Comparison of ENCODE assay signal across 9 cellular contexts in genomic region chr2:182649316-182649715, GRCh38.
A peak's percentile ranks its signal among the peaks of the same experiment; 100 is the strongest.
DNase-seq lines count a peak whose midpoint lies in the region; ATAC-seq and TF ChIP-seq lines count a peak whose summit lies in the region.
"Had no signal": no experiment of that assay in that cellular context is flagged by ENCODE, and none has a peak within 500 bp of the region (broad histone marks: within the 10 kb centered on the region; RNA-seq: fewer than 3 reads in every experiment).

No MANE protein-coding gene starts in this region.

- H3K4me1 Mint-ChIP-seq in MCF 10A (ENCODE audit: insufficient read depth, unreplicated experiment): peaks cover 5% of the 10 kb centered on the region
- H3K4me1 Mint-ChIP-seq in type B pancreatic cell (ENCODE audit: unreplicated experiment): peaks cover 4% of the 10 kb centered on the region
- H3K4me1 Mint-ChIP-seq in stimulated activated effector memory CD8-positive, alpha-beta T cell treated with anti-CD3 and anti-CD28 coated beads, Interleukin-12 subunit alpha, Interleukin-12 subunit beta, amount 100 ng/mL, for 72 hours: no peaks in the 10 kb centered on the region

- H3K79me2 ChIP-seq in KMS-11 (ENCODE audit: insufficient read depth, low read depth): no peaks in the 10 kb centered on the region

- CTCF ChIA-PET in MCF 10A (lab: Yijun Ruan, JAX): interaction anchor here (0.6 to 4.3 kb wide), 56 partner anchors 8 to 1981 kb away, joined by 3 to 138 read pairs (median 4); no protein-coding TSS in a partner anchor

- no peaks in the 10 kb centered on the region for H3K4me1 ChIP-seq in breast epithelium
- H3K4me1 ChIP-seq in KMS-11 (ENCODE audit: low read depth, poor library complexity, severe bottlenecking): no peaks in the 10 kb centered on the region

- DNase-seq in MCF 10A (ENCODE audit: unreplicated experiment): peak; percentile 43
- DNase-seq in breast epithelium (ENCODE audit: low spot score in 2 of 2): no peak
- peak; percentile 48 for DNase-seq in RPMI8226
- no peak for DNase-seq in Right ventricle myocardium superior
- DNase-seq in type B pancreatic cell (ENCODE audit: extremely low spot score, unreplicated experiment): no peak
- DNase-seq in stimulated activated effector memory CD8-positive, alpha-beta T cell treated with anti-CD3 and anti-CD28 coated beads, Interleukin-12 subunit alpha, Interleukin-12 subunit beta, amount 100 ng/mL, for 72 hours (ENCODE audit: low spot score in 2 of 2): no peak
- no peak for DNase-seq in activated CD8-positive, alpha-beta memory T cell treated with anti-CD3 and anti-CD28 coated beads, Interleukin-2, amount 50 U/mL, for 4 hours

- POLR2A ChIA-PET in MCF 10A (lab: Yijun Ruan, JAX): interaction anchor here (0.6 to 1.3 kb wide), 2 partner anchors 463 to 573 kb away, joined by 4 read pairs; no protein-coding TSS in a partner anchor

- H3K27me3 ChIP-seq in breast epithelium: no peaks in the 10 kb centered on the region
- H3K27me3 ChIP-seq in KMS-11 (ENCODE audit: insufficient read depth, low read depth): no peaks in the 10 kb centered on the region

- H3K9me3 Mint-ChIP-seq in MCF 10A (ENCODE audit: unreplicated experiment): no peaks in the 10 kb centered on the region
- no peaks in the 10 kb centered on the region for H3K9me3 Mint-ChIP-seq in type B pancreatic cell
- no peaks in the 10 kb centered on the region for H3K9me3 Mint-ChIP-seq in stimulated activated effector memory CD8-positive, alpha-beta T cell treated with anti-CD3 and anti-CD28 coated beads, Interleukin-12 subunit alpha, Interleukin-12 subunit beta, amount 100 ng/mL, for 72 hours

- ATAC-seq in Right ventricle myocardium superior (ENCODE audit: poor library complexity): peak; percentile 84
- ATAC-seq in stimulated activated effector memory CD8-positive, alpha-beta T cell treated with anti-CD3 and anti-CD28 coated beads, Interleukin-12 subunit alpha, Interleukin-12 subunit beta, amount 100 ng/mL, for 72 hours: no peak

- H3K27ac ChIP-seq in breast epithelium (no peak overlapping the region), KMS-11 (no peak overlapping the region)

- H4K20me1 ChIP-seq in KMS-11 (ENCODE audit: insufficient read depth): no peaks in the 10 kb centered on the region

- no TSS peak for BruUV-seq in MCF 10A (replicated peaks; lab: Mats Ljungman, UMichigan)

- TF ChIP-seq CTCF in MCF 10A (IDR thresholded peaks at IDR 0.05; ENCODE audit: unreplicated experiment): peak; percentile 57
- TF ChIP-seq CTCF in breast epithelium (IDR thresholded peaks at IDR 0.05): no peak
- peak; percentile 59 for TF ChIP-seq CTCF in KMS-11 (conservative IDR thresholded peaks at IDR 0.05; ENCODE audit: low read depth, low read length)
- TF ChIP-seq CTCF in type B pancreatic cell (conservative IDR thresholded peaks at IDR 0.05): peak; percentile 73

- H3K36me3 Mint-ChIP-seq in MCF 10A (ENCODE audit: insufficient read depth, unreplicated experiment) (no peaks in the 10 kb centered on the region), type B pancreatic cell (no peaks in the 10 kb centered on the region)
- H3K36me3 Mint-ChIP-seq in stimulated activated effector memory CD8-positive, alpha-beta T cell treated with anti-CD3 and anti-CD28 coated beads, Interleukin-12 subunit alpha, Interleukin-12 subunit beta, amount 100 ng/mL, for 72 hours: no peaks in the 10 kb centered on the region
- H3K36me3 Mint-ChIP-seq: activated naive CD8-positive, alpha-beta T cell had no signal

- H3K9me3 ChIP-seq in breast epithelium: no peaks in the 10 kb centered on the region

- H3K4me3 Mint-ChIP-seq in MCF 10A (ENCODE audit: unreplicated experiment) (no peak overlapping the region), type B pancreatic cell (no peak overlapping the region)
- H3K4me3 Mint-ChIP-seq in stimulated activated effector memory CD8-positive, alpha-beta T cell treated with anti-CD3 and anti-CD28 coated beads, Interleukin-12 subunit alpha, Interleukin-12 subunit beta, amount 100 ng/mL, for 72 hours: no peak overlapping the region
- H3K4me3 Mint-ChIP-seq: activated naive CD8-positive, alpha-beta T cell had no signal

- no peak overlapping the region for H2AFZ ChIP-seq in KMS-11 (ENCODE audit: low read depth)

- H3K4me2 ChIP-seq in KMS-11: no peak overlapping the region

- intact Hi-C loops in MCF 10A (cut with micrococcal nuclease) (loop anchor here (1.0 kb wide), 2 partner anchors 348 to 409 kb away; no protein-coding TSS in a partner anchor), breast epithelium (cut with DNase I; ENCODE audit: low total_unique reads) (no loop called here), Right ventricle myocardium superior (cut with DNase I) (loop anchor here (5.0 to 10.0 kb wide), 2 partner anchors 185 to 462 kb away; no protein-coding TSS in a partner anchor)

- H3K4me3 ChIP-seq in breast epithelium (no peak overlapping the region), KMS-11 (IDR thresholded peaks at IDR 0.05; ENCODE audit: insufficient read depth, low read depth, low read length) (no peak overlapping the region)

- H3K27ac Mint-ChIP-seq in MCF 10A (ENCODE audit: low read depth, unreplicated experiment) (no peak overlapping the region), type B pancreatic cell (no peak overlapping the region)
- H3K27ac Mint-ChIP-seq in stimulated activated effector memory CD8-positive, alpha-beta T cell treated with anti-CD3 and anti-CD28 coated beads, Interleukin-12 subunit alpha, Interleukin-12 subunit beta, amount 100 ng/mL, for 72 hours: no peak overlapping the region
- H3K27ac Mint-ChIP-seq: activated naive CD8-positive, alpha-beta T cell had no signal

- H3K36me3 ChIP-seq in breast epithelium (no peaks in the 10 kb centered on the region), KMS-11 (ENCODE audit: insufficient read depth) (no peaks in the 10 kb centered on the region)

- no peak for TF ChIP-seq POLR2A in breast epithelium (IDR thresholded peaks at IDR 0.05)

- H3K9ac ChIP-seq in KMS-11: no peak overlapping the region

- no peaks in the 10 kb centered on the region for H3K27me3 Mint-ChIP-seq in MCF 10A (ENCODE audit: insufficient read depth, unreplicated experiment)
- no peaks in the 10 kb centered on the region for H3K27me3 Mint-ChIP-seq in type B pancreatic cell

Comparison
In these comparisons a context has a peak if more than half of its experiments do, and no peak if none do; other contexts are left out.
1. DNase-seq: peak in MCF 10A (single experiment) and RPMI8226 (single experiment); none in breast epithelium (0 of 2), Right ventricle myocardium superior (single experiment), type B pancreatic cell (single experiment), stimulated activated effector memory CD8-positive, alpha-beta T cell treated with anti-CD3 and anti-CD28 coated beads, Interleukin-12 subunit alpha, Interleukin-12 subunit beta, amount 100 ng/mL, for 72 hours (0 of 2) and activated CD8-positive, alpha-beta memory T cell treated with anti-CD3 and anti-CD28 coated beads, Interleukin-2, amount 50 U/mL, for 4 hours (single experiment).
2. CTCF ChIP-seq: peak in MCF 10A (single experiment), KMS-11 (single experiment) and type B pancreatic cell (single experiment); none in breast epithelium (0 of 3).